In genomic region chr17:19365499-19365817, GRCh38 we compare ENCODE assay signal across 22 cellular contexts. TPM values are rescaled to one million over a fixed set of nuclear protein-coding genes. Genes with fewer than 3 reads are reported as not detected.
"Had no signal": no experiment of that assay in that cellular context is flagged by ENCODE, and none has a peak within 500 bp of the region (broad histone marks: within the 10 kb centered on the region; RNA-seq: fewer than 3 reads in every experiment).

No MANE protein-coding gene starts in this region.

- H3K4me2 ChIP-seq: hepatocyte, neural progenitor cell had no signal

- H3K9ac ChIP-seq: neural progenitor cell had no signal

- H3K36me3 Mint-ChIP-seq: stimulated activated naive B cell treated with anti-CD40 and anti-IgM and Interleukin-4, amounts not matched to agents 10 μg/mL and 1 μg/mL and 100 μg/mL, for 72 hours had no signal

- H3K4me1 ChIP-seq: neural progenitor cell, psoas muscle had no signal

- H3K4me3 Mint-ChIP-seq: naive thymus-derived CD4-positive, alpha-beta T cell; neural progenitor cell; stimulated activated naive B cell treated with anti-CD40 and anti-IgM and Interleukin-4, amounts not matched to agents 10 μg/mL and 1 μg/mL and 100 μg/mL, for 72 hours; stimulated activated naive CD8-positive, alpha-beta T cell treated with anti-CD3 and anti-CD28 coated beads, Interleukin-15, amount 100 ng/mL, for 72 hours had no signal

- FAIRE-seq: colon had no signal

- H3K27ac ChIP-seq: esophagus squamous epithelium, foreskin keratinocyte, hepatocyte, neural progenitor cell, psoas muscle, spleen, testis, transverse colon had no signal

- H3K36me3 ChIP-seq: esophagus squamous epithelium, neural progenitor cell, spleen, transverse colon had no signal

- H3K27ac Mint-ChIP-seq: neural progenitor cell; stimulated activated naive B cell treated with anti-CD40 and anti-IgM and Interleukin-4, amounts not matched to agents 10 μg/mL and 1 μg/mL and 100 μg/mL, for 72 hours; stimulated activated naive CD8-positive, alpha-beta T cell treated with anti-CD3 and anti-CD28 coated beads, Interleukin-15, amount 100 ng/mL, for 72 hours had no signal

- H3K9me3 ChIP-seq: esophagus squamous epithelium, psoas muscle, spleen, testis, transverse colon had no signal

- H2AFZ ChIP-seq: hepatocyte, neural progenitor cell had no signal

- ATAC-seq: foreskin keratinocyte; naive thymus-derived CD4-positive, alpha-beta T cell; psoas muscle; sciatic nerve; stimulated activated naive B cell treated with anti-CD40 and anti-IgM and Interleukin-4, amounts not matched to agents 10 μg/mL and 1 μg/mL and 100 μg/mL, for 72 hours; stimulated activated naive CD8-positive, alpha-beta T cell treated with anti-CD3 and anti-CD28 coated beads, Interleukin-15, amount 100 ng/mL, for 72 hours had no signal

- H3K4me3 ChIP-seq: esophagus squamous epithelium, hepatocyte, neural progenitor cell, psoas muscle, spleen, testis, transverse colon had no signal

- DNase-seq: dermis blood vessel endothelial cell; esophagus squamous epithelium; foreskin keratinocyte; head of caudate nucleus; kidney glomerular epithelial cell; naive thymus-derived CD4-positive, alpha-beta T cell; occipital lobe; retina; stimulated activated CD4-positive, alpha-beta T cell treated with anti-CD3 and anti-CD28 coated beads, Interleukin-2, amount 100 ng/mL, for 24 hours; stimulated activated CD4-positive, alpha-beta T cell treated with anti-CD3 and anti-CD28 coated beads, Interleukin-4, amount 100 ng/mL, for 4 hours; stimulated activated naive B cell treated with anti-CD40 and anti-IgM and Interleukin-4, amounts not matched to agents 10 μg/mL and 1 μg/mL and 100 μg/mL, for 72 hours; stimulated activated naive CD8-positive, alpha-beta T cell treated with anti-CD3 and anti-CD28 coated beads, Interleukin-15, amount 100 ng/mL, for 72 hours; testis; transverse colon had no signal

- H3K9me3 Mint-ChIP-seq: naive thymus-derived CD4-positive, alpha-beta T cell; neural progenitor cell; stimulated activated naive B cell treated with anti-CD40 and anti-IgM and Interleukin-4, amounts not matched to agents 10 μg/mL and 1 μg/mL and 100 μg/mL, for 72 hours; stimulated activated naive CD8-positive, alpha-beta T cell treated with anti-CD3 and anti-CD28 coated beads, Interleukin-15, amount 100 ng/mL, for 72 hours had no signal

- H3K27me3 ChIP-seq: esophagus squamous epithelium, foreskin keratinocyte, hepatocyte, neural progenitor cell, testis, transverse colon had no signal

RNA-seq across cellular contexts. Expression of gene MFAP4, which starts 21.5 kb away (rescaled TPM):
- total RNA-seq: dermis blood vessel endothelial cell; epithelial cell of proximal tubule; foreskin keratinocyte; mononuclear cell; naive thymus-derived CD4-positive, alpha-beta T cell had no signal
- polyA plus RNA-seq: foreskin keratinocyte; naive thymus-derived CD4-positive, alpha-beta T cell had no signal
